In genomic region chr11:17721242-17721999, GRCh38 we compare ENCODE assay signal across 1 cellular context.
TF ChIP-seq lines count a peak whose summit lies in the region.

No MANE protein-coding gene starts in this region.

TF ChIP-seq in HepG2, 621 proteins besides CTCF, POLR2A, EP300 and RAD21 (continued from another document):
- TF ChIP-seq ZNF710 (CRISPR knock-in tag; IDR thresholded peaks at IDR 0.05; ENCODE audit: borderline replicate concordance) (no peak), ZNF687 (CRISPR knock-in tag; IDR thresholded peaks at IDR 0.05) (no peak), ZNF883 (CRISPR knock-in tag; IDR thresholded peaks at IDR 0.05; ENCODE audit: not compliant biosample characterization) (no peak), HMGXB4 (CRISPR knock-in tag; IDR thresholded peaks at IDR 0.05; ENCODE audit: borderline replicate concordance in 1 of 2, low read depth in 1 of 2) (no peak), TEF (CRISPR knock-in tag; IDR thresholded peaks at IDR 0.05) (no peak), ZNF704 (CRISPR knock-in tag; IDR thresholded peaks at IDR 0.05; ENCODE audit: borderline replicate concordance) (no peak), BORCS8-MEF2B (CRISPR knock-in tag; IDR thresholded peaks at IDR 0.05) (no peak), GLI4 (CRISPR knock-in tag; IDR thresholded peaks at IDR 0.05; ENCODE audit: borderline replicate concordance) (no peak), ZBTB49 (CRISPR knock-in tag; IDR thresholded peaks at IDR 0.05; ENCODE audit: borderline replicate concordance) (no peak), ZNF879 (CRISPR knock-in tag; IDR thresholded peaks at IDR 0.05) (no peak), ZNF567 (CRISPR knock-in tag; IDR thresholded peaks at IDR 0.05; ENCODE audit: borderline replicate concordance) (no peak), CHD2 (IDR thresholded peaks at IDR 0.05; ENCODE audit: low read depth, low read length) (no peak), RBAK (CRISPR knock-in tag; IDR thresholded peaks at IDR 0.05) (no peak), ZGPAT (CRISPR knock-in tag; IDR thresholded peaks at IDR 0.05) (no peak), NCOA1 (CRISPR knock-in tag; IDR thresholded peaks at IDR 0.05) (no peak), ZBTB1 (CRISPR knock-in tag; IDR thresholded peaks at IDR 0.05; ENCODE audit: borderline replicate concordance) (no peak), ZNF317 (CRISPR knock-in tag; IDR thresholded peaks at IDR 0.05) (no peak)
TF ChIP-seq in HepG2: peak in this region for 0.
